In genomic region chrX:13015536-13016236, GRCh38 we compare ENCODE assay signal across 1 cellular context.
TF ChIP-seq lines count a peak whose summit lies in the region.

No MANE protein-coding gene starts in this region.

TF ChIP-seq in IMR-90, 13 proteins besides CTCF, POLR2A, EP300 and RAD21:
- TF ChIP-seq RFX5 (IDR thresholded peaks at IDR 0.05; ENCODE audit: low read depth, low read length) (no peak), MAZ (IDR thresholded peaks at IDR 0.05; ENCODE audit: borderline replicate concordance, low read depth, low read length) (no peak), CHD1 (IDR thresholded peaks at IDR 0.05; ENCODE audit: low read depth, low read length) (no peak), FOS (IDR thresholded peaks at IDR 0.05; ENCODE audit: low read depth, low read length) (no peak), BHLHE40 (IDR thresholded peaks at IDR 0.05; ENCODE audit: low read depth, low read length) (no peak), SMC3 (IDR thresholded peaks at IDR 0.05; ENCODE audit: low read depth, low read length) (no peak), CEBPB (IDR thresholded peaks at IDR 0.05; ENCODE audit: low read depth, low read length) (no peak), NFE2L2 (IDR thresholded peaks at IDR 0.05; ENCODE audit: low read depth, low read length) (no peak)
